7 cellular contexts compared by ENCODE assay signal in genomic region chr2:65334714-65335113, GRCh38.
"Had no signal": no experiment of that assay in that cellular context is flagged by ENCODE, and none has a peak within 500 bp of the region (broad histone marks: within the 10 kb centered on the region; RNA-seq: fewer than 3 reads in every experiment).

No MANE protein-coding gene starts in this region.

- H3K4me1 Mint-ChIP-seq: IgD-negative memory B cell had no signal

- DNase-seq: H9, HCEC 1CT had no signal

- H3K4me3 ChIP-seq: GM23338 had no signal

- H3K27ac Mint-ChIP-seq: GM23338, H9 had no signal

- H3K9me3 Mint-ChIP-seq: IgD-negative memory B cell had no signal

- H3K4me2 ChIP-seq: GM23338 had no signal

- H3K36me3 Mint-ChIP-seq: IgD-negative memory B cell had no signal

- H2AFZ ChIP-seq: GM23338 had no signal

- ATAC-seq: GM23338 had no signal

- H3K4me3 Mint-ChIP-seq: GM23338, H9, IgD-negative memory B cell had no signal

- FAIRE-seq: H1, H54, HTR-8/SVneo had no signal
